ENCODE assay signal across 14 cellular contexts in genomic region chr11:129681344-129682114, GRCh38.
A peak's percentile ranks its signal among the peaks of the same experiment; 100 is the strongest.
DNase-seq lines count a peak whose midpoint lies in the region; TF ChIP-seq lines count a peak whose summit lies in the region.
"Had no signal": no experiment of that assay in that cellular context is flagged by ENCODE, and none has a peak within 500 bp of the region (broad histone marks: within the 10 kb centered on the region; RNA-seq: fewer than 3 reads in every experiment).

No MANE protein-coding gene starts in this region.

- H3F3A ChIP-seq in MM.1S (ENCODE audit: insufficient read depth, low read length), result no peaks in the 10 kb centered on the region

- peak overlapping the region; percentile 42; the same call in 1 of the 2 replicates for H3K27ac ChIP-seq in MM.1S (ENCODE audit: low read length)
- no peak overlapping the region for H3K27ac ChIP-seq in fibroblast of lung (ENCODE audit: insufficient read depth, low read length)
- peak overlapping the region; percentile 1 for H3K27ac ChIP-seq in stomach smooth muscle (ENCODE audit: low read length)
- H3K27ac ChIP-seq: A549, GM23248 had no signal

- TF ChIP-seq CTCF in MM.1S (IDR thresholded peaks at IDR 0.05; ENCODE audit: low read length), result no peak
- TF ChIP-seq CTCF in fibroblast of lung (conservative IDR thresholded peaks at IDR 0.05 in 1 of 2, IDR thresholded peaks at IDR 0.05 in 1 of 2; ENCODE audit: low read depth in 1 of 2, low read length in 2 of 2), result no peak

- H3K9me3 ChIP-seq in MM.1S (replicated peaks; ENCODE audit: insufficient read depth, low read length) (no peaks in the 10 kb centered on the region), fibroblast of lung (ENCODE audit: control insufficient read depth, insufficient read depth, low read depth, low read length) (no peaks in the 10 kb centered on the region), stomach smooth muscle (ENCODE audit: control insufficient read depth in 2 of 2, low read length in 2 of 2) (no peaks in the 10 kb centered on the region)
- H3K9me3 ChIP-seq: A549 had no signal

- H3K4me2 ChIP-seq in MM.1S (ENCODE audit: low read depth, low read length) (peak overlapping the region; percentile 47; the same call in 1 of the 2 replicates), fibroblast of lung (ENCODE audit: extremely low read depth, insufficient read depth, low read length) (peak overlapping the region; percentile 48)
- H3K4me2 ChIP-seq: A549 had no signal

- no peaks in the 10 kb centered on the region for H4K20me1 ChIP-seq in MM.1S (ENCODE audit: insufficient read depth, low read length)
- H4K20me1 ChIP-seq in fibroblast of lung (ENCODE audit: control insufficient read depth, extremely low read depth, insufficient read depth, low read length), result no peaks in the 10 kb centered on the region

- H3K4me1 ChIP-seq in MM.1S (ENCODE audit: low read length) (peaks cover 5% of the 10 kb centered on the region; the same call in 1 of the 2 replicates), fibroblast of lung (ENCODE audit: control insufficient read depth, extremely low read depth, insufficient read depth, low read length) (no peaks in the 10 kb centered on the region), stomach smooth muscle (ENCODE audit: control insufficient read depth, insufficient read depth, low read length) (no peaks in the 10 kb centered on the region)
- H3K4me1 ChIP-seq: A549 had no signal

- no peaks in the 10 kb centered on the region for H3K9me2 ChIP-seq in MM.1S (replicated peaks; ENCODE audit: insufficient read depth, low read length)

- H3K4me3 ChIP-seq in Jurkat, Clone E6-1 (ENCODE audit: low read length), result no peak overlapping the region
- peak overlapping the region; percentile 42 for H3K4me3 ChIP-seq in MM.1S (ENCODE audit: low read length)
- H3K4me3 ChIP-seq in fibroblast of lung (replicated peaks in 1 of 4; ENCODE audit: control extremely low read depth in 1 of 4, insufficient read depth in 1 of 4, low read depth in 3 of 4, low read length in 4 of 4), result peak overlapping the region in 3 of 4 experiments; percentile 14 to 27 (median 18)
- peak overlapping the region; percentile 27 to 31 for H3K4me3 ChIP-seq in stomach smooth muscle (ENCODE audit: low read length in 2 of 2)
- H3K4me3 ChIP-seq: A549, GM23248 had no signal

- H3K36me3 ChIP-seq in MM.1S (replicated peaks; ENCODE audit: insufficient read depth, low read length) (no peaks in the 10 kb centered on the region), fibroblast of lung (ENCODE audit: control insufficient read depth, insufficient read depth, low read length) (no peaks in the 10 kb centered on the region), stomach smooth muscle (ENCODE audit: control insufficient read depth in 2 of 2, insufficient read depth in 2 of 2, low read length in 2 of 2) (no peaks in the 10 kb centered on the region)

- H3K9ac ChIP-seq in MM.1S (ENCODE audit: low read length), result peak overlapping the region; percentile 27; the same call in 1 of the 2 replicates
- no peak overlapping the region for H3K9ac ChIP-seq in fibroblast of lung (ENCODE audit: insufficient read depth, low read length)
- peak overlapping the region in 1 of 2 donors; percentile 30 for H3K9ac ChIP-seq in stomach smooth muscle (ENCODE audit: low read length in 2 of 2)
- H3K9ac ChIP-seq: GM23248 had no signal

- no peaks in the 10 kb centered on the region for H3K27me3 ChIP-seq in MM.1S (replicated peaks; ENCODE audit: insufficient read depth, low read length)
- H3K27me3 ChIP-seq in fibroblast of lung (ENCODE audit: control insufficient read depth, insufficient read depth, low read length), result no peaks in the 10 kb centered on the region
- H3K27me3 ChIP-seq in stomach smooth muscle (ENCODE audit: control insufficient read depth in 1 of 2, insufficient read depth in 2 of 2, low read length in 2 of 2), result no peaks in the 10 kb centered on the region

- DNase-seq in Jurkat, Clone E6-1 (ENCODE audit: low read depth, low spot score), result peak; percentile 9
- peak; percentile 55 for DNase-seq in MM.1S
- no peak for DNase-seq in fibroblast of lung (ENCODE audit: low read depth in 2 of 2)
- DNase-seq in NCI-H446 treated with DMSO at 0.1 percent for 48 hours (lab: John Stamatoyannopoulos, UW), result no peak
- DNase-seq in HuH-7.5 (ENCODE audit: low spot score), result no peak
- DNase-seq in SIG-M5 (lab: John Stamatoyannopoulos, UW), result no peak
- DNase-seq: CD8-positive, alpha-beta T cell; COR-L47; DMS153; GF-D8; GM23248; H7 had no signal

- H3K79me2 ChIP-seq in MM.1S (ENCODE audit: low read length) (no peaks in the 10 kb centered on the region), fibroblast of lung (ENCODE audit: control insufficient read depth, insufficient read depth, low read length) (no peaks in the 10 kb centered on the region)

- H2AFZ ChIP-seq in MM.1S (ENCODE audit: low read length), result peak overlapping the region; percentile 35
- no peak overlapping the region for H2AFZ ChIP-seq in fibroblast of lung (ENCODE audit: low read length)
- H2AFZ ChIP-seq: GM23248 had no signal

Comparison
In these comparisons a context has a peak if more than half of its experiments do, and no peak if none do; other contexts are left out.
1. DNase-seq: peak in Jurkat, Clone E6-1 (single experiment) and MM.1S (single experiment); none in fibroblast of lung (0 of 2), NCI-H446 treated with DMSO at 0.1 percent for 48 hours (single experiment), HuH-7.5 (single experiment) and SIG-M5 (single experiment).